ENCODE assay signal across 1 cellular context in genomic region chr20:34497596-34497995, GRCh38.
TF ChIP-seq lines count a peak whose summit lies in the region.

No MANE protein-coding gene starts in this region.

TF ChIP-seq in HepG2, 621 proteins besides CTCF, POLR2A, EP300 and RAD21:
- 0 out of 2 replicates have a peak, but pooled peaks have one; percentile 30 for TF ChIP-seq ZBTB2 (CRISPR knock-in tag; IDR thresholded peaks at IDR 0.05; ENCODE audit: low read depth)
